Comparison of ENCODE assay signal across 17 cellular contexts in genomic region chr1:204125759-204126351, GRCh38. TPM values are rescaled to one million over a fixed set of nuclear protein-coding genes. Genes with fewer than 3 reads are reported as not detected.
"Had no signal": no experiment of that assay in that cellular context is flagged by ENCODE, and none has a peak within 500 bp of the region (broad histone marks: within the 10 kb centered on the region; RNA-seq: fewer than 3 reads in every experiment).

No MANE protein-coding gene starts in this region.

- H3K4me3 Mint-ChIP-seq: activated naive CD8-positive, alpha-beta T cell treated with anti-CD3 and anti-CD28 coated beads for 36 hours; natural killer cell treated with Interleukin-12 subunit alpha and Interleukin-12 subunit beta and Interleukin-15 and Interleukin-18, amount 100 ng/mL, for 72 hours had no signal

- ATAC-seq: left ventricle myocardium superior; natural killer cell treated with Interleukin-12 subunit alpha and Interleukin-12 subunit beta and Interleukin-15 and Interleukin-18, amount 100 ng/mL, for 72 hours had no signal

- H3K27ac Mint-ChIP-seq: activated naive CD8-positive, alpha-beta T cell treated with anti-CD3 and anti-CD28 coated beads for 36 hours; natural killer cell treated with Interleukin-12 subunit alpha and Interleukin-12 subunit beta and Interleukin-15 and Interleukin-18, amount 100 ng/mL, for 72 hours had no signal

- H3K27me3 Mint-ChIP-seq: activated naive CD8-positive, alpha-beta T cell treated with anti-CD3 and anti-CD28 coated beads for 36 hours; natural killer cell treated with Interleukin-12 subunit alpha and Interleukin-12 subunit beta and Interleukin-15 and Interleukin-18, amount 100 ng/mL, for 72 hours had no signal

- H3K4me3 ChIP-seq: breast epithelium, thoracic aorta had no signal

- H3K27me3 ChIP-seq: breast epithelium had no signal

- H3K9me3 Mint-ChIP-seq: activated naive CD8-positive, alpha-beta T cell treated with anti-CD3 and anti-CD28 coated beads for 36 hours; natural killer cell treated with Interleukin-12 subunit alpha and Interleukin-12 subunit beta and Interleukin-15 and Interleukin-18, amount 100 ng/mL, for 72 hours had no signal

- H3K36me3 Mint-ChIP-seq: activated naive CD8-positive, alpha-beta T cell treated with anti-CD3 and anti-CD28 coated beads for 36 hours; natural killer cell treated with Interleukin-12 subunit alpha and Interleukin-12 subunit beta and Interleukin-15 and Interleukin-18, amount 100 ng/mL, for 72 hours had no signal

- H3K9me3 ChIP-seq: breast epithelium, thoracic aorta had no signal

- H3K36me3 ChIP-seq: breast epithelium had no signal

- DNase-seq: activated CD4-positive, alpha-beta T cell treated with anti-CD3 and anti-CD28 coated beads, Interleukin-2, amount 50 U/mL, for 48 hours; activated naive CD4-positive, alpha-beta T cell treated with Interleukin-2 at 50 U/mL for 16 hours; activated naive CD8-positive, alpha-beta T cell treated with anti-CD3 and anti-CD28 coated beads for 36 hours; activated T-cell treated with anti-CD3 and anti-CD28 coated beads, Interleukin-2, amount 50 U/mL, for 48 hours; cerebellar nuclear complex; effector CD4-positive, alpha-beta T cell; erythroblast; foreskin fibroblast; kidney glomerular epithelial cell; left ventricle myocardium superior; stimulated activated CD4-positive, alpha-beta T cell treated with anti-CD3 and anti-CD28 coated beads, Interleukin-4, amount 100 ng/mL, for 1 hour; stimulated activated naive CD4-positive, alpha-beta T cell treated with Interleukin-2 at 50 U/mL for 16 hours; T-helper 1 cell had no signal

RNA-seq across cellular contexts. Expression of gene REN, which starts 40.3 kb away (rescaled TPM):
- total RNA-seq: activated naive CD8-positive, alpha-beta T cell treated with anti-CD3 and anti-CD28 coated beads for 36 hours; breast epithelium; left ventricle myocardium superior; natural killer cell treated with Interleukin-12 subunit alpha and Interleukin-12 subunit beta and Interleukin-15 and Interleukin-18, amount 100 ng/mL, for 72 hours; renal cortical epithelial cell; thoracic aorta had no signal

RNA-seq across cellular contexts. Expression of gene SOX13, which starts 52.9 kb away (rescaled TPM):
- total RNA-seq: activated naive CD8-positive, alpha-beta T cell treated with anti-CD3 and anti-CD28 coated beads for 36 hours had no signal
